14 cellular contexts compared by ENCODE assay signal in the genomic region with DNA sequence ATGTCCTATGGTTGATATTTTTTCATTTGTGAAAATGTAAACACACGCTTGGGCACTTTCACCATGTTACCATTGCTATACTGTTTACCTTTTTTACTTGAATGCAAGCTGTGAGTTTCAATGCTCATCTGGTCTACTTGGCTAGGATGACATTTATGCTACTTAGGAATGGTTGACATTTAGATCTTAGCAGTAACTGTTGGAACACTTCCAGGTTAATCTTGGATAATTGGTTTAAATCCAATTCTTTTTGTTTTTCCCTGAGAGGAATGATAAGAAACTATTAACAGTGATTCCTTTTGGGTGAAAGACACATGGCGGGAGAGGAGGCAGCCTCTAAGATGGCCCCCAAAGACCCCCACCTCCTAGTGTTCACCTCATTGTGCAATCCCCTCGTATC.
A peak's percentile ranks its signal among the peaks of the same experiment; 100 is the strongest.
DNase-seq lines count a peak whose midpoint lies in the region; TF ChIP-seq lines count a peak whose summit lies in the region.
"Had no signal": no experiment of that assay in that cellular context is flagged by ENCODE, and none has a peak within 500 bp of the region (broad histone marks: within the 10 kb centered on the region; RNA-seq: fewer than 3 reads in every experiment).

No MANE protein-coding gene starts in this region.

- no peaks in the 10 kb centered on the region for H3K9me3 ChIP-seq in adipocyte (ENCODE audit: control insufficient read depth, low read length)

- no peaks in the 10 kb centered on the region for H3K36me3 ChIP-seq in adipocyte (ENCODE audit: control insufficient read depth, insufficient read depth, low read length, severe bottlenecking)
- H3K36me3 ChIP-seq: BLaER1 treated with 17β-estradiol and CSF1 and Interleukin-3, amounts not matched to agents 10 nM and 100 nM had no signal

- H3K4me3 ChIP-seq in adipocyte (ENCODE audit: low read length) (no peak overlapping the region), retinal pigment epithelial cell (ENCODE audit: low read length) (no peak overlapping the region)
- H3K4me3 ChIP-seq: BLaER1 treated with 17β-estradiol and CSF1 and Interleukin-3, amounts not matched to agents 10 nM and 100 nM; PC-9 had no signal

- DNase-seq in NCI-H345 (lab: John Stamatoyannopoulos, UW) (peak; percentile 66), NCI-H345 treated with DMSO at 0.1 percent for 48 hours (lab: John Stamatoyannopoulos, UW; ENCODE audit: unreplicated experiment) (no peak), NCI-H446 (lab: John Stamatoyannopoulos, UW) (peak; percentile 9 to 80), adipocyte (ENCODE audit: low read depth) (peak; percentile 27), retinal pigment epithelial cell (ENCODE audit: low read depth) (peak; percentile 71), SKM-1 (lab: John Stamatoyannopoulos, UW; ENCODE audit: unreplicated experiment) (no peak), T-helper 1 cell (no peak)
- no peak for DNase-seq in activated CD4-positive, alpha-beta T cell treated with anti-CD3 and anti-CD28 coated beads for 48 hours
- DNase-seq: CD8-positive, alpha-beta memory T cell; GF-D8; NCI-H1436; PC-9; T-helper 17 cell had no signal

- no peaks in the 10 kb centered on the region for H3K27me3 ChIP-seq in adipocyte (replicated peaks; ENCODE audit: control insufficient read depth, insufficient read depth, low read length)
- H3K27me3 ChIP-seq: BLaER1 treated with 17β-estradiol and CSF1 and Interleukin-3, amounts not matched to agents 10 nM and 100 nM had no signal

- H3K9ac ChIP-seq in adipocyte (ENCODE audit: low read length) = no peak overlapping the region
- H3K9ac ChIP-seq: BLaER1 treated with 17β-estradiol and CSF1 and Interleukin-3, amounts not matched to agents 10 nM and 100 nM had no signal

- peaks cover 38% of the 10 kb centered on the region for H3K4me1 ChIP-seq in adipocyte (ENCODE audit: control insufficient read depth, insufficient read depth, low read length)

- TF ChIP-seq CTCF in retinal pigment epithelial cell (conservative IDR thresholded peaks at IDR 0.05; ENCODE audit: low read depth, low read length) = no peak

Comparison
In these comparisons a context has a peak if more than half of its experiments do, and no peak if none do; other contexts are left out.
1. DNase-seq: peak in NCI-H345 (single experiment), NCI-H446 (2 of 2), adipocyte (single experiment) and retinal pigment epithelial cell (single experiment); none in NCI-H345 treated with DMSO at 0.1 percent for 48 hours (single experiment), activated CD4-positive, alpha-beta T cell treated with anti-CD3 and anti-CD28 coated beads for 48 hours (single experiment), SKM-1 (single experiment) and T-helper 1 cell (0 of 5).